Comparison of ENCODE assay signal across 10 cellular contexts in genomic region chr9:20526500-20527319, GRCh38.
DNase-seq lines count a peak whose midpoint lies in the region; ATAC-seq and TF ChIP-seq lines count a peak whose summit lies in the region.
"Had no signal": no experiment of that assay in that cellular context is flagged by ENCODE, and none has a peak within 500 bp of the region (broad histone marks: within the 10 kb centered on the region; RNA-seq: fewer than 3 reads in every experiment).

No MANE protein-coding gene starts in this region.

- peak overlapping the region in 2 of 10 donors; percentile 15 to 54 for H3K4me3 Mint-ChIP-seq in naive thymus-derived CD8-positive, alpha-beta T cell

- POLR2A ChIA-PET in naive thymus-derived CD8-positive, alpha-beta T cell (lab: Charles Lee) = no interaction called here

- H3K27me3 Mint-ChIP-seq in naive thymus-derived CD8-positive, alpha-beta T cell = no peaks in the 10 kb centered on the region

- H3K27ac Mint-ChIP-seq in naive thymus-derived CD8-positive, alpha-beta T cell = peak overlapping the region in 5 of 10 donors; percentile 6 to 68 (median 23)

- H3K36me3 Mint-ChIP-seq in naive thymus-derived CD8-positive, alpha-beta T cell = peaks cover 0 to 7% (median 2%) of the 10 kb centered on the region in 3 donors

- H3K27ac ChIP-seq in sigmoid colon = no peak overlapping the region

- intact Hi-C loops in sigmoid colon (cut with DNase I) = loop anchor here (5.0 kb wide), 1 partner anchor 36 kb away; no protein-coding TSS in a partner anchor

- H3K4me3 ChIP-seq in epithelial cell of esophagus (ENCODE audit: low read length) (no peak overlapping the region), sigmoid colon (no peak overlapping the region)

- peak; percentile 52 for TF ChIP-seq CTCF in epithelial cell of esophagus (IDR thresholded peaks at IDR 0.05; ENCODE audit: insufficient read depth, low read depth, low read length, missing control alignments)
- TF ChIP-seq CTCF in sigmoid colon (IDR thresholded peaks at IDR 0.05) = peak in 1 of 4 experiments; percentile 17

- DNase-seq in Caki2 (ENCODE audit: low read depth) = peak; percentile 20
- DNase-seq in epithelial cell of esophagus (ENCODE audit: low read depth) = peak; percentile 85
- no peak for DNase-seq in naive thymus-derived CD8-positive, alpha-beta T cell
- no peak for DNase-seq in stimulated activated CD4-positive, alpha-beta T cell treated with anti-CD3 and anti-CD28 coated beads, Interleukin-12 subunit alpha, Interleukin-12 subunit beta, amount 100 ng/mL, for 4 hours
- DNase-seq in sigmoid colon = no peak
- no peak for DNase-seq in NCI-H524 treated with DMSO at 0.1 percent for 48 hours (lab: John Stamatoyannopoulos, UW)
- DNase-seq: activated CD4-positive, alpha-beta T cell treated with anti-CD3 and anti-CD28 coated beads for 1 hour; NCI-H1092 had no signal

- TF ChIP-seq EP300 in sigmoid colon (IDR thresholded peaks at IDR 0.05) = no peak

- peaks cover 41 to 85% (median 83%) of the 10 kb centered on the region in 4 donors for H3K4me1 Mint-ChIP-seq in naive thymus-derived CD8-positive, alpha-beta T cell

- peak; percentile 71 for ATAC-seq in GM21367 (IDR thresholded peaks at IDR 0.05; ENCODE audit: unreplicated experiment)
- peak; percentile 92 for ATAC-seq in HG03354 (IDR thresholded peaks at IDR 0.05; ENCODE audit: poor library complexity, severe bottlenecking, unreplicated experiment)
- no peak for ATAC-seq in naive thymus-derived CD8-positive, alpha-beta T cell

- 73 to 75% methylated on average over 1 of the region's 1 CpG for WGBS in sigmoid colon, 2 donors

- H3K4me1 ChIP-seq in sigmoid colon = peaks cover 0 to 19% (median 11%) of the 10 kb centered on the region in 4 donors

- H3K36me3 ChIP-seq in sigmoid colon = no peaks in the 10 kb centered on the region

- TF ChIP-seq POLR2A in sigmoid colon (IDR thresholded peaks at IDR 0.05) = no peak

- no peaks in the 10 kb centered on the region for H3K27me3 ChIP-seq in sigmoid colon

- in situ Hi-C loops in Caki2 (cut with HindIII; ENCODE audit: low pct_unique_long_range_greater_than_20kb, low sequenced_read_pairs) = no loop called here

- no peaks in the 10 kb centered on the region for H3K9me3 Mint-ChIP-seq in naive thymus-derived CD8-positive, alpha-beta T cell

- no peaks in the 10 kb centered on the region for H3K9me3 ChIP-seq in sigmoid colon

Comparison
In these comparisons a context has a peak if more than half of its experiments do, and no peak if none do; other contexts are left out.
1. DNase-seq: peak in Caki2 (single experiment) and epithelial cell of esophagus (single experiment); none in naive thymus-derived CD8-positive, alpha-beta T cell (0 of 10), stimulated activated CD4-positive, alpha-beta T cell treated with anti-CD3 and anti-CD28 coated beads, Interleukin-12 subunit alpha, Interleukin-12 subunit beta, amount 100 ng/mL, for 4 hours (single experiment), sigmoid colon (single experiment) and NCI-H524 treated with DMSO at 0.1 percent for 48 hours (single experiment).
2. ATAC-seq: peak in GM21367 (single experiment) and HG03354 (single experiment); none in naive thymus-derived CD8-positive, alpha-beta T cell (0 of 2).